1 cellular context compared by ENCODE assay signal in the genomic region with DNA sequence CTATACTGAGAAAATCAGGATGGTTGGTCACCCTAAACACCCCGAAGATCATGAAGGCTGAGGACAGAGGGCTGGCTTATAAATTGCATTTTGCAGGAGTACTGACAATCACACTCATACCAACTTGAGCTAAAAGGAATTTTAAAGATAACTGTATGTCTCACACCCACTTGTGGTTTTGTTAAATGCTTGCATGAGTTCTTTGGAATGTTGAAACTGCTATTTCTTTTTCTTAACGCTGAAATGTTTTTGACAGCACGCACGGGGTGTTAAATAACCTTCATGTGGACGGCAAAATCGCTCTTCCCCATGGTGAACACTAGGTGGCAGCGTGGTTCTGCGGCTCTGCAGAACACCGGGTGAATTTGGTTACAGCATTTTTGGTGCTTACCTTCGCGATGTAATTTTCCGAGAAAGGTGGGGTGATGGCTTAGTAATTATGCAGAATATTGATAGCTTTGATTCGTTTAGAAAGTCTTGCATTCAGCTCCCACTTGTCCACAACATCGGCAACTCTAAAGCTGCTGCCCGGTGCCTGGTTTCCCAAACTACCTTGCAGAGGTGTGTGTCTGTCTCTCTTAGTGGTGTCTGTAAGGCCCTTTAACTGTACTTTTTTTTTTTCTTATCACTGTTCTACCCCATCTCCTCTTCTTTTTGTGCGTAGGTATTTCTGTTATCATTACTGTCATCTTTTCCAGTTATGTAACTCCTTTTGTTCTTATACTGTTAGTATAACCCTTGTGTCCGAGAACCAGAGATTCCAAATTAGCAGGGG.
TF ChIP-seq lines count a peak whose summit lies in the region.

No MANE protein-coding gene starts in this region.

TF ChIP-seq in K562, 482 proteins besides CTCF, POLR2A, EP300 and RAD21 (continued from another document):
- TF ChIP-seq, protein P1, sequence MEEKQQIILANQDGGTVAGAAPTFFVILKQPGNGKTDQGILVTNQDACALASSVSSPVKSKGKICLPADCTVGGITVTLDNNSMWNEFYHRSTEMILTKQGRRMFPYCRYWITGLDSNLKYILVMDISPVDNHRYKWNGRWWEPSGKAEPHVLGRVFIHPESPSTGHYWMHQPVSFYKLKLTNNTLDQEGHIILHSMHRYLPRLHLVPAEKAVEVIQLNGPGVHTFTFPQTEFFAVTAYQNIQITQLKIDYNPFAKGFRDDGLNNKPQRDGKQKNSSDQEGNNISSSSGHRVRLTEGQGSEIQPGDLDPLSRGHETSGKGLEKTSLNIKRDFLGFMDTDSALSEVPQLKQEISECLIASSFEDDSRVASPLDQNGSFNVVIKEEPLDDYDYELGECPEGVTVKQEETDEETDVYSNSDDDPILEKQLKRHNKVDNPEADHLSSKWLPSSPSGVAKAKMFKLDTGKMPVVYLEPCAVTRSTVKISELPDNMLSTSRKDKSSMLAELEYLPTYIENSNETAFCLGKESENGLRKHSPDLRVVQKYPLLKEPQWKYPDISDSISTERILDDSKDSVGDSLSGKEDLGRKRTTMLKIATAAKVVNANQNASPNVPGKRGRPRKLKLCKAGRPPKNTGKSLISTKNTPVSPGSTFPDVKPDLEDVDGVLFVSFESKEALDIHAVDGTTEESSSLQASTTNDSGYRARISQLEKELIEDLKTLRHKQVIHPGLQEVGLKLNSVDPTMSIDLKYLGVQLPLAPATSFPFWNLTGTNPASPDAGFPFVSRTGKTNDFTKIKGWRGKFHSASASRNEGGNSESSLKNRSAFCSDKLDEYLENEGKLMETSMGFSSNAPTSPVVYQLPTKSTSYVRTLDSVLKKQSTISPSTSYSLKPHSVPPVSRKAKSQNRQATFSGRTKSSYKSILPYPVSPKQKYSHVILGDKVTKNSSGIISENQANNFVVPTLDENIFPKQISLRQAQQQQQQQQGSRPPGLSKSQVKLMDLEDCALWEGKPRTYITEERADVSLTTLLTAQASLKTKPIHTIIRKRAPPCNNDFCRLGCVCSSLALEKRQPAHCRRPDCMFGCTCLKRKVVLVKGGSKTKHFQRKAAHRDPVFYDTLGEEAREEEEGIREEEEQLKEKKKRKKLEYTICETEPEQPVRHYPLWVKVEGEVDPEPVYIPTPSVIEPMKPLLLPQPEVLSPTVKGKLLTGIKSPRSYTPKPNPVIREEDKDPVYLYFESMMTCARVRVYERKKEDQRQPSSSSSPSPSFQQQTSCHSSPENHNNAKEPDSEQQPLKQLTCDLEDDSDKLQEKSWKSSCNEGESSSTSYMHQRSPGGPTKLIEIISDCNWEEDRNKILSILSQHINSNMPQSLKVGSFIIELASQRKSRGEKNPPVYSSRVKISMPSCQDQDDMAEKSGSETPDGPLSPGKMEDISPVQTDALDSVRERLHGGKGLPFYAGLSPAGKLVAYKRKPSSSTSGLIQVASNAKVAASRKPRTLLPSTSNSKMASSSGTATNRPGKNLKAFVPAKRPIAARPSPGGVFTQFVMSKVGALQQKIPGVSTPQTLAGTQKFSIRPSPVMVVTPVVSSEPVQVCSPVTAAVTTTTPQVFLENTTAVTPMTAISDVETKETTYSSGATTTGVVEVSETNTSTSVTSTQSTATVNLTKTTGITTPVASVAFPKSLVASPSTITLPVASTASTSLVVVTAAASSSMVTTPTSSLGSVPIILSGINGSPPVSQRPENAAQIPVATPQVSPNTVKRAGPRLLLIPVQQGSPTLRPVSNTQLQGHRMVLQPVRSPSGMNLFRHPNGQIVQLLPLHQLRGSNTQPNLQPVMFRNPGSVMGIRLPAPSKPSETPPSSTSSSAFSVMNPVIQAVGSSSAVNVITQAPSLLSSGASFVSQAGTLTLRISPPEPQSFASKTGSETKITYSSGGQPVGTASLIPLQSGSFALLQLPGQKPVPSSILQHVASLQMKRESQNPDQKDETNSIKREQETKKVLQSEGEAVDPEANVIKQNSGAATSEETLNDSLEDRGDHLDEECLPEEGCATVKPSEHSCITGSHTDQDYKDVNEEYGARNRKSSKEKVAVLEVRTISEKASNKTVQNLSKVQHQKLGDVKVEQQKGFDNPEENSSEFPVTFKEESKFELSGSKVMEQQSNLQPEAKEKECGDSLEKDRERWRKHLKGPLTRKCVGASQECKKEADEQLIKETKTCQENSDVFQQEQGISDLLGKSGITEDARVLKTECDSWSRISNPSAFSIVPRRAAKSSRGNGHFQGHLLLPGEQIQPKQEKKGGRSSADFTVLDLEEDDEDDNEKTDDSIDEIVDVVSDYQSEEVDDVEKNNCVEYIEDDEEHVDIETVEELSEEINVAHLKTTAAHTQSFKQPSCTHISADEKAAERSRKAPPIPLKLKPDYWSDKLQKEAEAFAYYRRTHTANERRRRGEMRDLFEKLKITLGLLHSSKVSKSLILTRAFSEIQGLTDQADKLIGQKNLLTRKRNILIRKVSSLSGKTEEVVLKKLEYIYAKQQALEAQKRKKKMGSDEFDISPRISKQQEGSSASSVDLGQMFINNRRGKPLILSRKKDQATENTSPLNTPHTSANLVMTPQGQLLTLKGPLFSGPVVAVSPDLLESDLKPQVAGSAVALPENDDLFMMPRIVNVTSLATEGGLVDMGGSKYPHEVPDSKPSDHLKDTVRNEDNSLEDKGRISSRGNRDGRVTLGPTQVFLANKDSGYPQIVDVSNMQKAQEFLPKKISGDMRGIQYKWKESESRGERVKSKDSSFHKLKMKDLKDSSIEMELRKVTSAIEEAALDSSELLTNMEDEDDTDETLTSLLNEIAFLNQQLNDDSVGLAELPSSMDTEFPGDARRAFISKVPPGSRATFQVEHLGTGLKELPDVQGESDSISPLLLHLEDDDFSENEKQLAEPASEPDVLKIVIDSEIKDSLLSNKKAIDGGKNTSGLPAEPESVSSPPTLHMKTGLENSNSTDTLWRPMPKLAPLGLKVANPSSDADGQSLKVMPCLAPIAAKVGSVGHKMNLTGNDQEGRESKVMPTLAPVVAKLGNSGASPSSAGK (IDR thresholded peaks at IDR 0.05), result no peak
- TF ChIP-seq, protein P2, sequence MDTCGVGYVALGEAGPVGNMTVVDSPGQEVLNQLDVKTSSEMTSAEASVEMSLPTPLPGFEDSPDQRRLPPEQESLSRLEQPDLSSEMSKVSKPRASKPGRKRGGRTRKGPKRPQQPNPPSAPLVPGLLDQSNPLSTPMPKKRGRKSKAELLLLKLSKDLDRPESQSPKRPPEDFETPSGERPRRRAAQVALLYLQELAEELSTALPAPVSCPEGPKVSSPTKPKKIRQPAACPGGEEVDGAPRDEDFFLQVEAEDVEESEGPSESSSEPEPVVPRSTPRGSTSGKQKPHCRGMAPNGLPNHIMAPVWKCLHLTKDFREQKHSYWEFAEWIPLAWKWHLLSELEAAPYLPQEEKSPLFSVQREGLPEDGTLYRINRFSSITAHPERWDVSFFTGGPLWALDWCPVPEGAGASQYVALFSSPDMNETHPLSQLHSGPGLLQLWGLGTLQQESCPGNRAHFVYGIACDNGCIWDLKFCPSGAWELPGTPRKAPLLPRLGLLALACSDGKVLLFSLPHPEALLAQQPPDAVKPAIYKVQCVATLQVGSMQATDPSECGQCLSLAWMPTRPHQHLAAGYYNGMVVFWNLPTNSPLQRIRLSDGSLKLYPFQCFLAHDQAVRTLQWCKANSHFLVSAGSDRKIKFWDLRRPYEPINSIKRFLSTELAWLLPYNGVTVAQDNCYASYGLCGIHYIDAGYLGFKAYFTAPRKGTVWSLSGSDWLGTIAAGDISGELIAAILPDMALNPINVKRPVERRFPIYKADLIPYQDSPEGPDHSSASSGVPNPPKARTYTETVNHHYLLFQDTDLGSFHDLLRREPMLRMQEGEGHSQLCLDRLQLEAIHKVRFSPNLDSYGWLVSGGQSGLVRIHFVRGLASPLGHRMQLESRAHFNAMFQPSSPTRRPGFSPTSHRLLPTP (IDR thresholded peaks at IDR 0.05; ENCODE audit: borderline replicate concordance, extremely low read depth, insufficient read length), result no peak
- TF ChIP-seq EGR1 (conservative IDR thresholded peaks at IDR 0.05) (no peak), STAG1 (CRISPR knock-in tag; IDR thresholded peaks at IDR 0.05; ENCODE audit: borderline replicate concordance) (peak; percentile 72; the same call in 1 of the 2 replicates), SPI1 (IDR thresholded peaks at IDR 0.05; ENCODE audit: borderline replicate concordance, low read depth, low read length) (no peak), ZNF444 (CRISPR knock-in tag; IDR thresholded peaks at IDR 0.05) (no peak), POLR3G (IDR thresholded peaks at IDR 0.05; ENCODE audit: extremely low read depth, insufficient read length, insufficient replicate concordance) (no peak), EWSR1 (IDR thresholded peaks at IDR 0.05; ENCODE audit: borderline replicate concordance, low read depth, partially characterized antibody) (no peak), SRSF9 (IDR thresholded peaks at IDR 0.05; ENCODE audit: borderline replicate concordance, low read depth, low read length) (no peak), RBM39 (optimal IDR thresholded peaks at IDR 0.05; ENCODE audit: low read depth, low read length) (no peak), ATF1 (CRISPR knock-in tag; IDR thresholded peaks at IDR 0.05) (no peak), ATF1 (tag; IDR thresholded peaks at IDR 0.05) (no peak), ZNF347 (CRISPR knock-in tag; IDR thresholded peaks at IDR 0.05; ENCODE audit: low read depth) (no peak), GATAD2A (IDR thresholded peaks at IDR 0.05) (no peak), ZNF551 (CRISPR knock-in tag; IDR thresholded peaks at IDR 0.05) (no peak), MCM7 (IDR thresholded peaks at IDR 0.05) (no peak), PURB (CRISPR knock-in tag; IDR thresholded peaks at IDR 0.05; ENCODE audit: low read depth) (no peak), BHLHE40 (IDR thresholded peaks at IDR 0.05; ENCODE audit: low read length) (no peak), NFIC (IDR thresholded peaks at IDR 0.05) (no peak)
- TF ChIP-seq, protein P3, sequence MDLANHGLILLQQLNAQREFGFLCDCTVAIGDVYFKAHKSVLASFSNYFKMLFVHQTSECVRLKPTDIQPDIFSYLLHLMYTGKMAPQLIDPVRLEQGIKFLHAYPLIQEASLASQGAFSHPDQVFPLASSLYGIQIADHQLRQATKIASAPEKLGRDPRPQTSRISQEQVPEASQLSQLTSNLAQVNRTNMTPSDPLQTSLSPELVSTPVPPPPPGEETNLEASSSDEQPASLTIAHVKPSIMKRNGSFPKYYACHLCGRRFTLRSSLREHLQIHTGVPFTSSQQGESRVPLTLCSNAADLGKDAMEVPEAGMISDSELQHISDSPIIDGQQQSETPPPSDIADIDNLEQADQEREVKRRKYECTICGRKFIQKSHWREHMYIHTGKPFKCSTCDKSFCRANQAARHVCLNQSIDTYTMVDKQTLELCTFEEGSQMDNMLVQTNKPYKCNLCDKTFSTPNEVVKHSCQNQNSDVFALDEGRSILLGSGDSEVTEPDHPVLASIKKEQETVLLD (IDR thresholded peaks at IDR 0.05), result no peak
- TF ChIP-seq, protein P4, sequence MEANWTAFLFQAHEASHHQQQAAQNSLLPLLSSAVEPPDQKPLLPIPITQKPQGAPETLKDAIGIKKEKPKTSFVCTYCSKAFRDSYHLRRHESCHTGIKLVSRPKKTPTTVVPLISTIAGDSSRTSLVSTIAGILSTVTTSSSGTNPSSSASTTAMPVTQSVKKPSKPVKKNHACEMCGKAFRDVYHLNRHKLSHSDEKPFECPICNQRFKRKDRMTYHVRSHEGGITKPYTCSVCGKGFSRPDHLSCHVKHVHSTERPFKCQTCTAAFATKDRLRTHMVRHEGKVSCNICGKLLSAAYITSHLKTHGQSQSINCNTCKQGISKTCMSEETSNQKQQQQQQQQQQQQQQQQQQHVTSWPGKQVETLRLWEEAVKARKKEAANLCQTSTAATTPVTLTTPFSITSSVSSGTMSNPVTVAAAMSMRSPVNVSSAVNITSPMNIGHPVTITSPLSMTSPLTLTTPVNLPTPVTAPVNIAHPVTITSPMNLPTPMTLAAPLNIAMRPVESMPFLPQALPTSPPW (CRISPR knock-in tag; IDR thresholded peaks at IDR 0.05), result no peak
- TF ChIP-seq, protein P5, sequence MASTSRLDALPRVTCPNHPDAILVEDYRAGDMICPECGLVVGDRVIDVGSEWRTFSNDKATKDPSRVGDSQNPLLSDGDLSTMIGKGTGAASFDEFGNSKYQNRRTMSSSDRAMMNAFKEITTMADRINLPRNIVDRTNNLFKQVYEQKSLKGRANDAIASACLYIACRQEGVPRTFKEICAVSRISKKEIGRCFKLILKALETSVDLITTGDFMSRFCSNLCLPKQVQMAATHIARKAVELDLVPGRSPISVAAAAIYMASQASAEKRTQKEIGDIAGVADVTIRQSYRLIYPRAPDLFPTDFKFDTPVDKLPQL (IDR thresholded peaks at IDR 0.05; ENCODE audit: extremely low read depth, insufficient read length), result no peak
- TF ChIP-seq, protein P6, sequence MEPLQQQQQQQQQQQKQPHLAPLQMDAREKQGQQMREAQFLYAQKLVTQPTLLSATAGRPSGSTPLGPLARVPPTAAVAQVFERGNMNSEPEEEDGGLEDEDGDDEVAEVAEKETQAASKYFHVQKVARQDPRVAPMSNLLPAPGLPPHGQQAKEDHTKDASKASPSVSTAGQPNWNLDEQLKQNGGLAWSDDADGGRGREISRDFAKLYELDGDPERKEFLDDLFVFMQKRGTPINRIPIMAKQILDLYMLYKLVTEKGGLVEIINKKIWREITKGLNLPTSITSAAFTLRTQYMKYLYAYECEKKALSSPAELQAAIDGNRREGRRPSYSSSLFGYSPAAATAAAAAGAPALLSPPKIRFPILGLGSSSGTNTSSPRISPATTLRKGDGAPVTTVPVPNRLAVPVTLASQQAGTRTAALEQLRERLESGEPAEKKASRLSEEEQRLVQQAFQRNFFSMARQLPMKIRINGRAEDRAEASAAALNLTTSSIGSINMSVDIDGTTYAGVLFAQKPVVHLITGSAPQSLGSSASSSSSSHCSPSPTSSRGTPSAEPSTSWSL (CRISPR knock-in tag; IDR thresholded peaks at IDR 0.05; ENCODE audit: borderline replicate concordance), result no peak
- TF ChIP-seq, protein P7, sequence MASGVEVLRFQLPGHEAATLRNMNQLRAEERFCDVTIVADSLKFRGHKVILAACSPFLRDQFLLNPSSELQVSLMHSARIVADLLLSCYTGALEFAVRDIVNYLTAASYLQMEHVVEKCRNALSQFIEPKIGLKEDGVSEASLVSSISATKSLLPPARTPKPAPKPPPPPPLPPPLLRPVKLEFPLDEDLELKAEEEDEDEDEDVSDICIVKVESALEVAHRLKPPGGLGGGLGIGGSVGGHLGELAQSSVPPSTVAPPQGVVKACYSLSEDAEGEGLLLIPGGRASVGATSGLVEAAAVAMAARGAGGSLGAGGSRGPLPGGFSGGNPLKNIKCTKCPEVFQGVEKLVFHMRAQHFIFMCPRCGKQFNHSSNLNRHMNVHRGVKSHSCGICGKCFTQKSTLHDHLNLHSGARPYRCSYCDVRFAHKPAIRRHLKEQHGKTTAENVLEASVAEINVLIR (CRISPR knock-in tag; IDR thresholded peaks at IDR 0.05), result no peak
- TF ChIP-seq, protein P8, sequence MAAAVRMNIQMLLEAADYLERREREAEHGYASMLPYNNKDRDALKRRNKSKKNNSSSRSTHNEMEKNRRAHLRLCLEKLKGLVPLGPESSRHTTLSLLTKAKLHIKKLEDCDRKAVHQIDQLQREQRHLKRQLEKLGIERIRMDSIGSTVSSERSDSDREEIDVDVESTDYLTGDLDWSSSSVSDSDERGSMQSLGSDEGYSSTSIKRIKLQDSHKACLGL (CRISPR knock-in tag; IDR thresholded peaks at IDR 0.05; ENCODE audit: borderline replicate concordance, poor library complexity, severe bottlenecking), result no peak
TF ChIP-seq in K562: peak in this region for 6.
